In the genomic region with DNA sequence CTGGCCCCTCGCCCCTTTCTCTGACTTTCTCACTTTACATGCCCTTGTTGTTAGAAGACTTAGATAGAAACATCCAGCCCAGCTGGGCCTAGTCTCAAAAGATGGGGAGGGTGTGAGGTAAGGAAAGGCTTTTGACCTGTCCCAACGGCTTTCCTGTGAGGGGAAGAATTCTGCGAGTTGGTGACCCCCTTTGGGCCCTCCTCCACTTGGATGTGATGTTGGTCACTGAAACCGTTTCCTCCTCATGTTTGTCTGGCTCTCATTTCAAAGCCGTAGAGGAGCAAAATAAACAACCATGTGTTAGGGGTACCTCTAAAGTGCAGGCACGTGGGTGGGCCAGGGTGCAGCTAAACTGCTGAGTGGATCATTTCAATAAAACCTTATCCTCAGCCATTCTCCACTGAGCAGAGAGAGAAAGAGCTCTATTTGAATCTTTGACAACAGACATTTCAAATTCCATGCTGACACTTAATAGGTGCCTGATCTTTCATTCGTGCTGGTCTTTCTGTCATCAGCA, we compare ENCODE assay signal across 1 cellular context.
TF ChIP-seq lines count a peak whose summit lies in the region.

No MANE protein-coding gene starts in this region.

TF ChIP-seq in A549, 52 proteins besides CTCF, POLR2A, EP300 and RAD21 (continued from another document):
- TF ChIP-seq, protein P1, sequence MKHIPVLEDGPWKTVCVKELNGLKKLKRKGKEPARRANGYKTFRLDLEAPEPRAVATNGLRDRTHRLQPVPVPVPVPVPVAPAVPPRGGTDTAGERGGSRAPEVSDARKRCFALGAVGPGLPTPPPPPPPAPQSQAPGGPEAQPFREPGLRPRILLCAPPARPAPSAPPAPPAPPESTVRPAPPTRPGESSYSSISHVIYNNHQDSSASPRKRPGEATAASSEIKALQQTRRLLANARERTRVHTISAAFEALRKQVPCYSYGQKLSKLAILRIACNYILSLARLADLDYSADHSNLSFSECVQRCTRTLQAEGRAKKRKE (CRISPR knock-in tag; IDR thresholded peaks at IDR 0.05; ENCODE audit: low read depth): no peak
